ENCODE assay signal across 10 cellular contexts in the genomic region with DNA sequence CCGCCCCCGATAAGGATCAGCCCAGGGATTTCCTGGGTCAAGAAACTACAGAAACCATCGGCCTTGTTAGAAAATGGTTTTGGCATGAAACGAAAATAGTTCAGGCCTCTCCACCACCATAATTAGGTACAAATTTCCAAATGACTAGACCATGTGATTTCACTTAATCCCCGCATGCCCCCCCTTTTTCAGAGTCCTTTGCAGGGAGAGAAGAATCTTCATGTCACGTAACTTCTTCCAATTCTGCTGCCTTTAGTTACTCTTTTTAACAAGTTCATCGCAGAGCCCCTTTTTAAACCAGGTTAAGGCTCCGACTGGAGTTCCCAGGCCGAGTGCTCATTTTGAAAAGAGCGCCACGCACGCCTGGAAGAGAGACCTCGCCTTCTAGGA. TPM values are rescaled to one million over a fixed set of nuclear protein-coding genes. Genes with fewer than 3 reads are reported as not detected.
A peak's percentile ranks its signal among the peaks of the same experiment; 100 is the strongest.
DNase-seq lines count a peak whose midpoint lies in the region; ATAC-seq and TF ChIP-seq lines count a peak whose summit lies in the region.
"Had no signal": no experiment of that assay in that cellular context is flagged by ENCODE, and none has a peak within 500 bp of the region (broad histone marks: within the 10 kb centered on the region; RNA-seq: fewer than 3 reads in every experiment).

No MANE protein-coding gene starts in this region.

- DNase-seq in body of pancreas (no peak), iris pigment epithelial cell (ENCODE audit: low read depth) (peak; percentile 30), stomach (no peak), SHP77 treated with DMSO at 0.1 percent for 48 hours (lab: John Stamatoyannopoulos, UW) (no peak), testis (no peak)
- DNase-seq: activated naive CD4-positive, alpha-beta T cell treated with Interleukin-2 at 50 U/mL for 16 hours; foreskin melanocyte; NCI-H774 had no signal

- H3K36me3 ChIP-seq in HUES64 (ENCODE audit: insufficient read depth, low read length) (peaks cover 7% of the 10 kb centered on the region; the same call in 1 of the 2 replicates), body of pancreas (replicated peaks in 1 of 2; ENCODE audit: insufficient read depth in 1 of 2, low read depth in 2 of 2) (peaks cover 0 to 3% of the 10 kb centered on the region in 2 donors), stomach (peaks cover 0 to 21% (median 13%) of the 10 kb centered on the region in 4 donors), testis (ENCODE audit: low read depth, missing control alignments) (no peaks in the 10 kb centered on the region)

- intact Hi-C loops in body of pancreas (cut with DNase I) (no loop called here), stomach (cut with DNase I; ENCODE audit: low total_unique reads) (loop anchor here (10.0 kb wide), 1 partner anchor 181 kb away; no protein-coding TSS in a partner anchor), testis (cut with DNase I; ENCODE audit: low total_unique reads) (no loop called here)

- H3K27me3 ChIP-seq in HUES64 (ENCODE audit: insufficient read depth, low read length) (peaks cover 32% of the 10 kb centered on the region), body of pancreas (no peaks in the 10 kb centered on the region), stomach (peaks cover 0 to 59% (median 30%) of the 10 kb centered on the region in 3 donors), testis (no peaks in the 10 kb centered on the region)

- no peak for TF ChIP-seq EP300 in stomach (IDR thresholded peaks at IDR 0.05)

- no peak for TF ChIP-seq POLR2A in body of pancreas (IDR thresholded peaks at IDR 0.05)
- no peak for TF ChIP-seq POLR2A in stomach (IDR thresholded peaks at IDR 0.05)
- TF ChIP-seq POLR2A in testis (IDR thresholded peaks at IDR 0.05) = no peak

- H3K4me3 ChIP-seq in HUES64 (ENCODE audit: low read length) (peak overlapping the region; percentile 84), body of pancreas (no peak overlapping the region), stomach (peak overlapping the region; percentile 67 to 85 (median 76)), testis (peak overlapping the region in 1 of 2 donors; percentile 60)

- H3K9me3 ChIP-seq in HUES64 (ENCODE audit: insufficient read depth, low read depth, low read length) (no peaks in the 10 kb centered on the region), body of pancreas (no peaks in the 10 kb centered on the region), stomach (no peaks in the 10 kb centered on the region), testis (no peaks in the 10 kb centered on the region)

- TF ChIP-seq CTCF in body of pancreas (IDR thresholded peaks at IDR 0.05) (no peak), stomach (IDR thresholded peaks at IDR 0.05) (no peak), testis (IDR thresholded peaks at IDR 0.05) (no peak)

- WGBS in HUES64 = 2% methylated on average over 13 of the region's 13 CpGs
- WGBS in body of pancreas, 2 donors = 32 to 50% methylated on average over 7 to 13 of the region's 13 CpGs
- 23 to 39% (median 24%) methylated on average over 13 of the region's 13 CpGs for WGBS in stomach, 5 donors
- WGBS in testis, 2 donors = 26 to 30% methylated on average over 13 of the region's 13 CpGs

- peak overlapping the region; percentile 93; the same call in 1 of the 2 replicates for H3K27ac ChIP-seq in HUES64 (ENCODE audit: low read depth, low read length)
- peak overlapping the region; percentile 91 to 99 (median 95) for H3K27ac ChIP-seq in body of pancreas
- H3K27ac ChIP-seq in stomach = peak overlapping the region; percentile 29 to 95 (median 92)
- H3K27ac ChIP-seq in testis = no peak overlapping the region

- ATAC-seq in body of pancreas (no peak), GM19351 (IDR thresholded peaks at IDR 0.05; ENCODE audit: unreplicated experiment) (no peak)

- H3K9ac ChIP-seq in HUES64 (ENCODE audit: low read depth, low read length) = peak overlapping the region; percentile 19

- H3K4me1 ChIP-seq in HUES64 (ENCODE audit: insufficient read depth, low read length) (peaks cover 22% of the 10 kb centered on the region), body of pancreas (peaks cover 63% of the 10 kb centered on the region), stomach (peaks cover 60 to 86% (median 82%) of the 10 kb centered on the region in 4 donors), testis (peaks cover 26% of the 10 kb centered on the region)

RNA-seq across cellular contexts. Expression of gene PDGFA, which starts 3.4 kb away (rescaled TPM):
- polyA plus RNA-seq in HUES64 (2013, experiment 1 of 2) = 25.8 TPM
- 27.5 TPM for polyA plus RNA-seq in HUES64 (2013, experiment 2 of 2)
- total RNA-seq in body of pancreas = 10 to 100 TPM; 58.6 to 59.3 TPM
- total RNA-seq in stomach = 10 to 100 TPM; 11.1 to 93.0 (median 55.9) TPM
- polyA plus RNA-seq in stomach = 10 to 100 TPM; 15.0 to 36.0 (median 25.3) TPM
- total RNA-seq in testis = 10 to 100 TPM; 13.8 TPM
- polyA plus RNA-seq in testis (ENCODE audit: insufficient read depth, low read depth, low replicate concordance) = 7.2 TPM

Comparison
In these comparisons a context has a peak if more than half of its experiments do, and no peak if none do; other contexts are left out.
1. H3K27ac ChIP-seq: peak in HUES64 (single experiment), body of pancreas (4 of 4) and stomach (5 of 5); none in testis (0 of 2).
2. H3K4me3 ChIP-seq: peak in HUES64 (single experiment) and stomach (4 of 4); none in body of pancreas (0 of 2).